Comparison of ENCODE assay signal across 17 cellular contexts in genomic region chr10:51462076-51462779, GRCh38.
DNase-seq lines count a peak whose midpoint lies in the region; ATAC-seq and TF ChIP-seq lines count a peak whose summit lies in the region.
"Had no signal": no experiment of that assay in that cellular context is flagged by ENCODE, and none has a peak within 500 bp of the region (broad histone marks: within the 10 kb centered on the region; RNA-seq: fewer than 3 reads in every experiment).

No MANE protein-coding gene starts in this region.

- CTCF ChIA-PET in RWPE1 (lab: Yijun Ruan, JAX) = interaction anchor here (0.7 kb wide), 1 partner anchor 124 kb away, joined by 3 read pairs; no protein-coding TSS in a partner anchor

- H3K4me3 ChIP-seq in fibroblast of mammary gland (ENCODE audit: control insufficient read depth, low read depth, low read length) = no peak overlapping the region
- H3K4me3 ChIP-seq: colonic mucosa had no signal

- POLR2A ChIA-PET in RWPE1 (lab: Yijun Ruan, JAX; ENCODE audit: low non-redundant PET) = no interaction called here

- no peak overlapping the region for H3K27ac ChIP-seq in RWPE1
- H3K27ac ChIP-seq: colonic mucosa, neutrophil had no signal

- DNase-seq in GM03348 (ENCODE audit: low spot score) = peak; percentile 2
- peak; percentile 66 for DNase-seq in RWPE1 (ENCODE audit: low spot score)
- DNase-seq in fibroblast of mammary gland (ENCODE audit: low read depth) = peak; percentile 3
- no peak for DNase-seq in omental fat pad (ENCODE audit: low spot score)
- DNase-seq in activated CD4-positive, alpha-beta T cell treated with anti-CD3 and anti-CD28 coated beads for 1 hour = no peak
- DNase-seq in medulla oblongata (ENCODE audit: extremely low spot score) = no peak
- DNase-seq: activated gamma-delta T cell; colonic mucosa; head of caudate nucleus; NCI-H1930; SHP77; stimulated activated CD4-positive, alpha-beta T cell treated with anti-CD3 and anti-CD28 coated beads, Interleukin-4, amount 100 ng/mL, for 4 hours; stimulated activated CD8-positive, alpha-beta memory T cell treated with anti-CD3 and anti-CD28 coated beads, Interleukin-4, amount 100 ng/mL, for 48 hours; T-helper 2 cell had no signal

- peak; percentile 75 for ATAC-seq in omental fat pad (ENCODE audit: low FRiP score)
- no peak for ATAC-seq in GM21717 (IDR thresholded peaks at IDR 0.05; ENCODE audit: unreplicated experiment)
- no peak for ATAC-seq in GM21825 (IDR thresholded peaks at IDR 0.05; ENCODE audit: unreplicated experiment)

- no peak for TF ChIP-seq CTCF in RWPE1 (conservative IDR thresholded peaks at IDR 0.05; ENCODE audit: low read depth)
- no peak for TF ChIP-seq CTCF in fibroblast of mammary gland (conservative IDR thresholded peaks at IDR 0.05; ENCODE audit: control insufficient read depth, insufficient read depth, low read depth, low read length)
- no peak for TF ChIP-seq CTCF in omental fat pad (IDR thresholded peaks at IDR 0.05)

Comparison
In these comparisons a context has a peak if more than half of its experiments do, and no peak if none do; other contexts are left out.
1. DNase-seq: peak in GM03348 (single experiment), RWPE1 (single experiment) and fibroblast of mammary gland (single experiment); none in omental fat pad (single experiment), activated CD4-positive, alpha-beta T cell treated with anti-CD3 and anti-CD28 coated beads for 1 hour (single experiment) and medulla oblongata (single experiment).